2 cellular contexts compared by ENCODE assay signal in genomic region chr2:239163306-239164070, GRCh38.
TF ChIP-seq lines count a peak whose summit lies in the region.

No MANE protein-coding gene starts in this region.

TF ChIP-seq in HepG2, 621 proteins besides CTCF, POLR2A, EP300 and RAD21 (continues in another document):
- TF ChIP-seq PLSCR1 (CRISPR knock-in tag; IDR thresholded peaks at IDR 0.05; ENCODE audit: borderline replicate concordance) (no peak), ZNF879 (CRISPR knock-in tag; IDR thresholded peaks at IDR 0.05) (no peak), ZNF563 (CRISPR knock-in tag; IDR thresholded peaks at IDR 0.05) (no peak), KIAA2018 (CRISPR knock-in tag; IDR thresholded peaks at IDR 0.05; ENCODE audit: borderline replicate concordance) (no peak), ATF6 (CRISPR knock-in tag; conservative IDR thresholded peaks at IDR 0.05) (no peak), ZNF343 (CRISPR knock-in tag; IDR thresholded peaks at IDR 0.05) (no peak), ZNF513 (CRISPR knock-in tag; conservative IDR thresholded peaks at IDR 0.05) (no peak), KLF11 (CRISPR knock-in tag; IDR thresholded peaks at IDR 0.05) (no peak), ZNF275 (CRISPR knock-in tag; IDR thresholded peaks at IDR 0.05; ENCODE audit: borderline replicate concordance) (no peak), NCOR1 (IDR thresholded peaks at IDR 0.05; ENCODE audit: borderline replicate concordance, low read length) (no peak)

TF ChIP-seq in H1, 55 proteins besides CTCF, POLR2A, EP300 and RAD21:
- no peak for TF ChIP-seq SP2 (IDR thresholded peaks at IDR 0.05; ENCODE audit: low read length)
